In genomic region chr2:39128919-39129391, GRCh38 we compare ENCODE assay signal across 9 cellular contexts. TPM values are rescaled to one million over a fixed set of nuclear protein-coding genes. Genes with fewer than 3 reads are reported as not detected.
DNase-seq lines count a peak whose midpoint lies in the region; ATAC-seq, FAIRE-seq and TF ChIP-seq lines count a peak whose summit lies in the region.
"Had no signal": no experiment of that assay in that cellular context is flagged by ENCODE, and none has a peak within 500 bp of the region (broad histone marks: within the 10 kb centered on the region; RNA-seq: fewer than 3 reads in every experiment).

No MANE protein-coding gene starts in this region.

- H3K36me3 ChIP-seq in HepG2 (replicated peaks in 1 of 2; ENCODE audit: control insufficient read depth in 1 of 2, insufficient read depth in 2 of 2, low read length in 2 of 2) = no peaks in the 10 kb centered on the region
- no peaks in the 10 kb centered on the region for H3K36me3 ChIP-seq in MG63
- H3K36me3 ChIP-seq in upper lobe of left lung = no peaks in the 10 kb centered on the region

- no peaks in the 10 kb centered on the region for H3K36me3 Mint-ChIP-seq in activated CD4-positive, alpha-beta memory T cell treated with anti-CD3 and anti-CD28 coated beads for 36 hours

- no peak overlapping the region for H3K4me3 Mint-ChIP-seq in activated CD4-positive, alpha-beta memory T cell treated with anti-CD3 and anti-CD28 coated beads for 36 hours

- H3K4me1 Mint-ChIP-seq in activated CD4-positive, alpha-beta memory T cell treated with anti-CD3 and anti-CD28 coated beads for 36 hours (ENCODE audit: low read depth) = peaks cover 46% of the 10 kb centered on the region

- ATAC-seq in GM19395 (IDR thresholded peaks at IDR 0.05; ENCODE audit: unreplicated experiment) (peak; percentile 62), HG03342 (IDR thresholded peaks at IDR 0.05; ENCODE audit: unreplicated experiment) (peak; percentile 55), HepG2 (no peak), upper lobe of left lung (ENCODE audit: low FRiP score in 2 of 2) (no peak)

- no peak overlapping the region for H3K27ac ChIP-seq in HepG2 (ENCODE audit: extremely low read length, insufficient read depth, low read length)
- H3K27ac ChIP-seq in upper lobe of left lung = peak overlapping the region in 1 of 4 donors; percentile 54
- no peak overlapping the region for H3K27ac ChIP-seq in caudate nucleus (ENCODE audit: low read depth, low read length)

- 31% methylated on average over 1 of the region's 1 CpG for WGBS in HepG2 (ENCODE audit: low lambda C conversion rate)
- WGBS in upper lobe of left lung, 2 donors = 19 to 42% methylated on average over 1 of the region's 1 CpG

- intact Hi-C loops in activated CD4-positive, alpha-beta memory T cell treated with anti-CD3 and anti-CD28 coated beads for 36 hours (cut with micrococcal nuclease) = loop anchor here (1.0 to 10.0 kb wide), 11 partner anchors 8 to 1762 kb away; partner anchors contain the start of genes GALM, HNRNPLL and THUMPD2
- intact Hi-C loops in HepG2 (cut with micrococcal nuclease; ENCODE audit: unreplicated experiment) = loop anchor here (10.0 kb wide), 1 partner anchor 374 kb away; the partner anchor contains the start of gene SRSF7

- TF ChIP-seq CTCF in HepG2 (CRISPR knock-in tag; IDR thresholded peaks at IDR 0.05) (no peak), upper lobe of left lung (IDR thresholded peaks at IDR 0.05) (no peak)

- TF ChIP-seq RAD21 in HepG2 (CRISPR knock-in tag; IDR thresholded peaks at IDR 0.05) = no peak

- no peaks in the 10 kb centered on the region for H3K9me3 Mint-ChIP-seq in activated CD4-positive, alpha-beta memory T cell treated with anti-CD3 and anti-CD28 coated beads for 36 hours

- peak; percentile 87 for DNase-seq in activated CD4-positive, alpha-beta memory T cell treated with anti-CD3 and anti-CD28 coated beads for 36 hours
- DNase-seq in HepG2 (ENCODE audit: low spot score) (peak; percentile 70), urothelium cell line (ENCODE audit: low spot score) (no peak), MG63 (no peak), upper lobe of left lung (no peak), caudate nucleus (lab: John Stamatoyannopoulos, UW) (no peak)

- POLR2A ChIA-PET in activated CD4-positive, alpha-beta memory T cell treated with anti-CD3 and anti-CD28 coated beads for 36 hours (lab: Charles Lee) = interaction anchor here (0.7 to 2.4 kb wide), 5 partner anchors 9 to 101 kb away, joined by 3 to 9 read pairs (median 6); no protein-coding TSS in a partner anchor
- POLR2A ChIA-PET in HepG2 (lab: Yijun Ruan, JAX) = interaction anchor here (1.1 to 4.2 kb wide), 2 partner anchors 8 to 9 kb away, joined by 4 to 19 read pairs; partner anchors contain the start of gene SOS1

- H3K4me3 ChIP-seq in HepG2 (replicated peaks in 1 of 3; ENCODE audit: insufficient read depth in 1 of 3, low read depth in 2 of 3, low read length in 3 of 3) (0 out of 6 replicates have a peak overlapping the region, but pooled peaks of 1 of the 3 experiments have one; percentile 4), MG63 (no peak overlapping the region), upper lobe of left lung (no peak overlapping the region)
- H3K4me3 ChIP-seq: lung had no signal

- H3K27me3 Mint-ChIP-seq in activated CD4-positive, alpha-beta memory T cell treated with anti-CD3 and anti-CD28 coated beads for 36 hours = no peaks in the 10 kb centered on the region

- H3K4me1 ChIP-seq in HepG2 (ENCODE audit: insufficient read depth, low read length) (peaks cover 46% of the 10 kb centered on the region), upper lobe of left lung (peaks cover 3 to 22% (median 12%) of the 10 kb centered on the region in 4 donors)

- H3K27me3 ChIP-seq in HepG2 (ENCODE audit: control insufficient read depth in 1 of 2, insufficient read depth in 2 of 2, low read length in 2 of 2) (no peaks in the 10 kb centered on the region; a peak in 1 of 5 replicates), MG63 (no peaks in the 10 kb centered on the region), upper lobe of left lung (no peaks in the 10 kb centered on the region)

- in situ Hi-C loops in HepG2 (cut with HindIII; ENCODE audit: extremely low pct_ligation_motif_present, low pct_unique_long_range_greater_than_20kb) = no loop called here

- CTCF ChIA-PET in activated CD4-positive, alpha-beta memory T cell treated with anti-CD3 and anti-CD28 coated beads for 36 hours (lab: Charles Lee) = interaction anchor here (1.1 to 6.3 kb wide), 2 partner anchors 88 to 100 kb away, joined by 5 to 80 read pairs; no protein-coding TSS in a partner anchor
- CTCF ChIA-PET in HepG2 (lab: Yijun Ruan, JAX; ENCODE audit: low intra/inter-chr PET ratio, low total read pairs) = no interaction called here

- H4K20me1 ChIP-seq in HepG2 (ENCODE audit: insufficient read depth, low read length) = no peaks in the 10 kb centered on the region

- TF ChIP-seq POLR2A in HepG2 (IDR thresholded peaks at IDR 0.05; ENCODE audit: insufficient read depth in 1 of 2, low read depth in 2 of 2, low read length in 2 of 2) (no peak), upper lobe of left lung (IDR thresholded peaks at IDR 0.05) (no peak)

- BruUV-seq in HepG2 (replicated peaks; lab: Mats Ljungman, UMichigan) = no TSS peak

- peak overlapping the region; percentile 11 for H2AFZ ChIP-seq in HepG2 (ENCODE audit: low read length)

- FAIRE-seq in HepG2 (lab: Jason Lieb, UNC) = no peak
- FAIRE-seq in urothelium cell line (lab: Jason Lieb, UNC) = no peak

- peak overlapping the region; percentile 79 for H3K27ac Mint-ChIP-seq in activated CD4-positive, alpha-beta memory T cell treated with anti-CD3 and anti-CD28 coated beads for 36 hours

- H3K9ac ChIP-seq in HepG2 (ENCODE audit: insufficient read depth, low read depth, low read length) = no peak overlapping the region

- H3K4me2 ChIP-seq in HepG2 (ENCODE audit: low read depth, low read length) = peak overlapping the region; percentile 0; the same call in 1 of the 2 replicates

- H3K9me3 ChIP-seq in HepG2 (ENCODE audit: low read length) = no peaks in the 10 kb centered on the region
- no peaks in the 10 kb centered on the region for H3K9me3 ChIP-seq in MG63
- H3K9me3 ChIP-seq in upper lobe of left lung = no peaks in the 10 kb centered on the region

- H3K79me2 ChIP-seq in HepG2 (ENCODE audit: insufficient read depth, low read length) = no peaks in the 10 kb centered on the region

- TF ChIP-seq EP300 in HepG2 (IDR thresholded peaks at IDR 0.05; ENCODE audit: low read depth in 2 of 2, low read length in 2 of 2) = no peak
- no peak for TF ChIP-seq EP300 in HepG2 (CRISPR knock-in tag; IDR thresholded peaks at IDR 0.05; ENCODE audit: borderline replicate concordance)
- TF ChIP-seq EP300 in upper lobe of left lung (IDR thresholded peaks at IDR 0.05) = no peak

TF ChIP-seq in HepG2, 621 proteins besides CTCF, POLR2A, EP300 and RAD21 (continues in another document):
- peak; percentile 48; the same call in 1 of the 2 replicates for TF ChIP-seq NCOR1 (IDR thresholded peaks at IDR 0.05; ENCODE audit: borderline replicate concordance, low read length)

RNA-seq across cellular contexts. Expression of gene SOS1, which starts 8.1 kb away (rescaled TPM):
- 10 to 100 TPM; 34.4 to 41.2 TPM for total RNA-seq in activated CD4-positive, alpha-beta memory T cell treated with anti-CD3 and anti-CD28 coated beads for 36 hours
- total RNA-seq in HepG2 (2016; rRNA removed; fragmentation: Illumina TruSeq; extraction: Trizol) (20.8 and 26.6 TPM in 2 replicates), upper lobe of left lung (10 to 100 TPM; 10.4 to 51.2 (median 25.3) TPM)
- total RNA-seq in HepG2 (2016; cell fraction: cytosol; rRNA removed; fragmentation: Illumina TruSeq; extraction: Trizol; ENCODE audit: low read depth) = 3.2 and 4.1 TPM in 2 replicates
- 21.0 and 28.9 TPM in 2 replicates for total RNA-seq in HepG2 (2016; cell fraction: insoluble cytoplasmic fraction; rRNA removed; fragmentation: Illumina TruSeq; extraction: Trizol)
- 12.6 and 14.3 TPM in 2 replicates for total RNA-seq in HepG2 (2016; cell fraction: membrane; rRNA removed; fragmentation: Illumina TruSeq; extraction: Trizol)
- 49.5 and 63.9 TPM in 2 replicates for total RNA-seq in HepG2 (2016; cell fraction: nucleus; rRNA removed; fragmentation: Illumina TruSeq; extraction: Trizol)
- polyA plus RNA-seq in HepG2 (2011; rRNA removed) = 39.5 and 60.4 TPM in 2 replicates
- polyA plus RNA-seq in HepG2 (2011; cell fraction: cytosol; rRNA removed) = 23.4 and 41.7 TPM in 2 replicates
- 69.6 and 75.7 TPM in 2 replicates for polyA plus RNA-seq in HepG2 (2011; cell fraction: nucleus; rRNA removed)
- 31.5 and 37.6 TPM in 2 replicates for polyA plus RNA-seq in HepG2 (2012)
- polyA plus RNA-seq in HepG2 (2016; cell fraction: cytosol; fragmentation: Illumina TruSeq; extraction: Trizol; ENCODE audit: low read depth) = 0.43 and 0.49 TPM in 2 replicates
- 21.4 and 27.3 TPM in 2 replicates for polyA plus RNA-seq in HepG2 (2016; cell fraction: insoluble cytoplasmic fraction; fragmentation: Illumina TruSeq; extraction: Trizol; ENCODE audit: low read depth)
- polyA plus RNA-seq in HepG2 (2016; cell fraction: membrane; fragmentation: Illumina TruSeq; extraction: Trizol; ENCODE audit: low read depth) = 2.0 and 2.7 TPM in 2 replicates
- 56.1 and 68.3 TPM in 2 replicates for polyA plus RNA-seq in HepG2 (2016; cell fraction: nucleus; fragmentation: Illumina TruSeq; extraction: Trizol; ENCODE audit: insufficient read depth, low read depth)
- polyA minus RNA-seq in HepG2 (2011; rRNA and poly(A)+ RNA removed; ENCODE audit: low replicate concordance) = 40.4 and 54.0 TPM in 2 replicates
- polyA minus RNA-seq in HepG2 (2011; cell fraction: cytosol; rRNA and poly(A)+ RNA removed) = 39.9 and 41.5 TPM in 2 replicates
- 211 and 214 TPM in 2 replicates for polyA minus RNA-seq in HepG2 (2011; cell fraction: nucleus; rRNA and poly(A)+ RNA removed)
- 4.9 and 9.2 TPM in 2 replicates for total RNA-seq in MG63 (2014; rRNA removed; shearing (Covaris generic); ENCODE audit: low replicate concordance)

Comparison
In these comparisons a context has a peak if more than half of its experiments do, and no peak if none do; other contexts are left out.
1. ATAC-seq: peak in GM19395 (single experiment) and HG03342 (single experiment); none in HepG2 (single experiment) and upper lobe of left lung (0 of 2).
2. DNase-seq: peak in activated CD4-positive, alpha-beta memory T cell treated with anti-CD3 and anti-CD28 coated beads for 36 hours (single experiment) and HepG2 (single experiment); none in urothelium cell line (single experiment), MG63 (single experiment), upper lobe of left lung (0 of 2) and caudate nucleus (0 of 61).